1 cellular context compared by ENCODE assay signal in the genomic region with DNA sequence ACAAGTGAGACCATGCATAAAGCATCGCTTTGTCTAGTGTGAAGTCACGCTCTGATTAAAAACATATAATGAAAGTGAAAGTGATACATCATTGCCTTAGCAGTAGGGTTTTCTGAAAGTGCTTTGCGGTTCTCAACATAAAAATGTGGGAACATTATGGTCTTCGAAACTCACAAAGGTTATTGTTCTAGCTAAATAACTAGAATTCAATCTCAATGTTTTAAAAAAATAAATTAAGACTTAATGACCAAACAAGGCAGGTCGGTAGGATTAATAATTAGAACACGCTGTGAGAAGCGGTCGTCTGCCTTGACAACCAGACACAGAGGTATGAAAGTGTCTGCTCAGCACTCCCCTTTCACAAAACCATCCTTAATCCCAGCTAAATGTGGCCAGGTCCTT.
TF ChIP-seq lines count a peak whose summit lies in the region.

No MANE protein-coding gene starts in this region.

TF ChIP-seq in SK-N-SH, 30 proteins besides CTCF, POLR2A, EP300 and RAD21 (continued from another document):
- TF ChIP-seq, protein P1, sequence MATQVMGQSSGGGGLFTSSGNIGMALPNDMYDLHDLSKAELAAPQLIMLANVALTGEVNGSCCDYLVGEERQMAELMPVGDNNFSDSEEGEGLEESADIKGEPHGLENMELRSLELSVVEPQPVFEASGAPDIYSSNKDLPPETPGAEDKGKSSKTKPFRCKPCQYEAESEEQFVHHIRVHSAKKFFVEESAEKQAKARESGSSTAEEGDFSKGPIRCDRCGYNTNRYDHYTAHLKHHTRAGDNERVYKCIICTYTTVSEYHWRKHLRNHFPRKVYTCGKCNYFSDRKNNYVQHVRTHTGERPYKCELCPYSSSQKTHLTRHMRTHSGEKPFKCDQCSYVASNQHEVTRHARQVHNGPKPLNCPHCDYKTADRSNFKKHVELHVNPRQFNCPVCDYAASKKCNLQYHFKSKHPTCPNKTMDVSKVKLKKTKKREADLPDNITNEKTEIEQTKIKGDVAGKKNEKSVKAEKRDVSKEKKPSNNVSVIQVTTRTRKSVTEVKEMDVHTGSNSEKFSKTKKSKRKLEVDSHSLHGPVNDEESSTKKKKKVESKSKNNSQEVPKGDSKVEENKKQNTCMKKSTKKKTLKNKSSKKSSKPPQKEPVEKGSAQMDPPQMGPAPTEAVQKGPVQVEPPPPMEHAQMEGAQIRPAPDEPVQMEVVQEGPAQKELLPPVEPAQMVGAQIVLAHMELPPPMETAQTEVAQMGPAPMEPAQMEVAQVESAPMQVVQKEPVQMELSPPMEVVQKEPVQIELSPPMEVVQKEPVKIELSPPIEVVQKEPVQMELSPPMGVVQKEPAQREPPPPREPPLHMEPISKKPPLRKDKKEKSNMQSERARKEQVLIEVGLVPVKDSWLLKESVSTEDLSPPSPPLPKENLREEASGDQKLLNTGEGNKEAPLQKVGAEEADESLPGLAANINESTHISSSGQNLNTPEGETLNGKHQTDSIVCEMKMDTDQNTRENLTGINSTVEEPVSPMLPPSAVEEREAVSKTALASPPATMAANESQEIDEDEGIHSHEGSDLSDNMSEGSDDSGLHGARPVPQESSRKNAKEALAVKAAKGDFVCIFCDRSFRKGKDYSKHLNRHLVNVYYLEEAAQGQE (IDR thresholded peaks at IDR 0.05; ENCODE audit: low read depth, low read length): no peak
